Comparison of ENCODE assay signal across 8 cellular contexts in the genomic region with DNA sequence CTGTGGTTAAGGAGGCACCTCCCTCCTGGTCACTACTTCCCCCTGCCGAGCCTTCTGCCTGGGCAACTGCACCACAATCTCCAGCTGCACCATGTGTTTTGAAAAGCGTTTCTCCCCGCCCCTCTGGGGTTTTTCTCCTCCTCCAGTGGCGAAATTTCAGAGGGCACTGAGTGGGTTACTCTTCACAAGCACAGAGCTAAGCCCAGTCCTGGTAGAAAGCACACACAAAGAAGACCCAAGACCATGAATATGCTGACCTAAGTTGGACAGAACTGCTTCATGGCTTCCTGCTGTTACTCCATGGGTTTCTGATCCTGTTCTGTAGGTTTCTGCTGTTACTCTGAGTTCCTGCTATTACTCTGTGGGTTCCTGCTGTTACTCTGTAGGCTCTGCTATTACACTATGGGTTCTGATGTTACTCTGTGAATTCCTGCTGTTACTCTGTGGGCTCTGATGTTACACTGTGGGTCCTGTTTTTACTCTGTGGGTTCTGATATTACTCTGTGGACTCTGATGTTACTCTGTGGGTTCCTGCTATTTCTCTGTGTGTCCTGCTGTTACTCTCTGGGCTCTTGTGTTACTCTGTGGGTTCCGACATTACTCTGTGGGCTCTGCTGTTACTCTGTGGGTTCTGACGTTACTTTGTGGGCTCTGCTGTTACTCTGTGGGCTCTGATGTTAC.
A peak's percentile ranks its signal among the peaks of the same experiment; 100 is the strongest.
DNase-seq lines count a peak whose midpoint lies in the region; ATAC-seq and TF ChIP-seq lines count a peak whose summit lies in the region.

No MANE protein-coding gene starts in this region.

- no peaks in the 10 kb centered on the region for H3F3A ChIP-seq in PC-3 (ENCODE audit: low read length, unreplicated experiment)

- H3K4me1 ChIP-seq in PC-3 (ENCODE audit: insufficient read depth, low read length) (peaks cover 10% of the 10 kb centered on the region; the same call in 1 of the 2 replicates), esophagus muscularis mucosa (peaks cover 13 to 21% (median 19%) of the 10 kb centered on the region in 4 donors), sigmoid colon (peaks cover 0 to 14% (median 3%) of the 10 kb centered on the region in 4 donors)

- H3K27ac ChIP-seq in PC-3 (ENCODE audit: low read length) (no peak overlapping the region), esophagus muscularis mucosa (replicated peaks in 1 of 4) (peak overlapping the region; percentile 22 to 50 (median 36)), sigmoid colon (peak overlapping the region; percentile 4 to 60 (median 25))

- TF ChIP-seq POLR2A in esophagus muscularis mucosa (IDR thresholded peaks at IDR 0.05; ENCODE audit: low read depth) (no peak), sigmoid colon (IDR thresholded peaks at IDR 0.05) (peak in 1 of 2 donors; percentile 15)

- BruUV-seq in PC-3 (replicated peaks; lab: Mats Ljungman, UMichigan), result no TSS peak

- no peak overlapping the region for H2AFZ ChIP-seq in PC-3 (ENCODE audit: low read length)

- H4K20me1 ChIP-seq in PC-3 (ENCODE audit: low read length), result no peaks in the 10 kb centered on the region

- intact Hi-C loops in PC-3 (cut with micrococcal nuclease) (no loop called here), esophagus muscularis mucosa (cut with DNase I) (no loop called here), sigmoid colon (cut with DNase I) (no loop called here)

- H3K79me2 ChIP-seq in PC-3 (ENCODE audit: low read length), result peaks cover 10% of the 10 kb centered on the region

- H3K4me3 ChIP-seq in PC-3 (ENCODE audit: low read length) (no peak overlapping the region), esophagus muscularis mucosa (no peak overlapping the region), sigmoid colon (no peak overlapping the region)

- POLR2A ChIA-PET in PC-3 (lab: Charles Lee; ENCODE audit: unreplicated experiment), result no interaction called here

- no peak overlapping the region for H3K4me2 ChIP-seq in PC-3 (ENCODE audit: low read length)

- 36% methylated on average over 6 of the region's 6 CpGs for WGBS in esophagus muscularis mucosa
- WGBS in sigmoid colon, 2 donors, result 25 to 34% methylated on average over 6 of the region's 6 CpGs

- H3K27me3 ChIP-seq in PC-3 (ENCODE audit: low read length) (no peaks in the 10 kb centered on the region), esophagus muscularis mucosa (peaks cover 0 to 9% (median 0%) of the 10 kb centered on the region in 4 donors), sigmoid colon (peaks cover 0 to 10% (median 3%) of the 10 kb centered on the region in 3 donors)

- CTCF ChIA-PET in PC-3 (lab: Charles Lee), result no interaction called here

- no peak for TF ChIP-seq EP300 in esophagus muscularis mucosa (IDR thresholded peaks at IDR 0.05)
- no peak for TF ChIP-seq EP300 in sigmoid colon (IDR thresholded peaks at IDR 0.05)

- H3K9me3 ChIP-seq in PC-3 (ENCODE audit: low read length), result no peaks in the 10 kb centered on the region
- H3K9me3 ChIP-seq in esophagus muscularis mucosa, result no peaks in the 10 kb centered on the region
- no peaks in the 10 kb centered on the region for H3K9me3 ChIP-seq in sigmoid colon

- peak; percentile 35 for DNase-seq in stimulated activated CD4-positive, alpha-beta T cell treated with anti-CD3 and anti-CD28 coated beads, Interleukin-15, amount 100 ng/mL, for 24 hours
- DNase-seq in stimulated activated CD4-positive, alpha-beta T cell treated with anti-CD3 and anti-CD28 coated beads, Interleukin-4, amount 100 ng/mL, for 4 hours, result no peak
- DNase-seq in PC-3, result peak; percentile 2
- no peak for DNase-seq in esophagus muscularis mucosa (ENCODE audit: extremely low spot score)
- peak; percentile 71 for DNase-seq in sigmoid colon
- no peak for DNase-seq in NCI-H1417 (lab: John Stamatoyannopoulos, UW)
- DNase-seq in amniotic stem cell (lab: John Stamatoyannopoulos, UW), result no peak

- ATAC-seq in PC-3 (no peak), HG02798 (IDR thresholded peaks at IDR 0.05; ENCODE audit: poor library complexity, unreplicated experiment) (no peak)

- TF ChIP-seq CTCF in PC-3 (conservative IDR thresholded peaks at IDR 0.05; ENCODE audit: low read depth, low read length), result no peak
- TF ChIP-seq CTCF in esophagus muscularis mucosa (IDR thresholded peaks at IDR 0.05), result no peak
- TF ChIP-seq CTCF in sigmoid colon (IDR thresholded peaks at IDR 0.05), result no peak

- no peak overlapping the region for H3K9ac ChIP-seq in PC-3 (ENCODE audit: low read length)

- H3K9me2 ChIP-seq in PC-3 (replicated peaks; ENCODE audit: low read length), result no peaks in the 10 kb centered on the region

- H3K36me3 ChIP-seq in PC-3 (ENCODE audit: low read depth, low read length), result no peaks in the 10 kb centered on the region
- no peaks in the 10 kb centered on the region for H3K36me3 ChIP-seq in esophagus muscularis mucosa
- no peaks in the 10 kb centered on the region for H3K36me3 ChIP-seq in sigmoid colon

Comparison
In these comparisons a context has a peak if more than half of its experiments do, and no peak if none do; other contexts are left out.
1. DNase-seq: peak in stimulated activated CD4-positive, alpha-beta T cell treated with anti-CD3 and anti-CD28 coated beads, Interleukin-15, amount 100 ng/mL, for 24 hours (single experiment), PC-3 (single experiment) and sigmoid colon (single experiment); none in stimulated activated CD4-positive, alpha-beta T cell treated with anti-CD3 and anti-CD28 coated beads, Interleukin-4, amount 100 ng/mL, for 4 hours (0 of 2), esophagus muscularis mucosa (single experiment), NCI-H1417 (0 of 3) and amniotic stem cell (single experiment).